In genomic region chr10:30026080-30026479, GRCh38 we compare ENCODE assay signal across 22 cellular contexts. TPM values are rescaled to one million over a fixed set of nuclear protein-coding genes. Genes with fewer than 3 reads are reported as not detected.
"Had no signal": no experiment of that assay in that cellular context is flagged by ENCODE, and none has a peak within 500 bp of the region (broad histone marks: within the 10 kb centered on the region; RNA-seq: fewer than 3 reads in every experiment).

No MANE protein-coding gene starts in this region.

- H3K9me3 Mint-ChIP-seq: activated B cell treated with CpG ODN at 0.5 μM for 24 hours; activated CD4-positive, alpha-beta memory T cell treated with anti-CD3 and anti-CD28 coated beads for 36 hours; dendritic cell treated with granulocyte-macrophage colony-stimulating factor and Interleukin-4, amounts not matched to agents 40 ng/mL and 50 ng/mL, for 4 days; stimulated activated naive CD8-positive, alpha-beta T cell treated with anti-CD3 and anti-CD28 coated beads, Interleukin-15, Interleukin-2, amounts not matched to agents 100 ng/mL and 50 ng/mL, for 24 hours had no signal

- H3K36me3 ChIP-seq: adrenal gland, brain microvascular endothelial cell, pancreas, vagina had no signal

- ATAC-seq: right cardiac atrium, SK-N-SH treated with all-trans-retinoic acid at 6 μM for 48 hours had no signal

- H3K36me3 Mint-ChIP-seq: activated CD4-positive, alpha-beta memory T cell treated with anti-CD3 and anti-CD28 coated beads for 36 hours; naive thymus-derived CD8-positive, alpha-beta T cell had no signal

- H3K4me3 Mint-ChIP-seq: dendritic cell treated with granulocyte-macrophage colony-stimulating factor and Interleukin-4, amounts not matched to agents 40 ng/mL and 50 ng/mL, for 4 days had no signal

- H3K27ac Mint-ChIP-seq: activated B cell treated with CpG ODN at 0.5 μM for 24 hours; activated CD4-positive, alpha-beta memory T cell treated with anti-CD3 and anti-CD28 coated beads for 36 hours; dendritic cell treated with granulocyte-macrophage colony-stimulating factor and Interleukin-4, amounts not matched to agents 40 ng/mL and 50 ng/mL, for 4 days had no signal

- H3K27me3 Mint-ChIP-seq: activated B cell treated with CpG ODN at 0.5 μM for 24 hours had no signal

- H3K27ac ChIP-seq: brain microvascular endothelial cell, pancreas, vagina had no signal

- H3K9me3 ChIP-seq: adrenal gland, ascending aorta, pancreas, vagina had no signal

- H3K4me3 ChIP-seq: adrenal gland, ascending aorta, lung, pancreas, vagina had no signal

- H3K27me3 ChIP-seq: adrenal gland, ascending aorta, brain microvascular endothelial cell, pancreas had no signal

- DNase-seq: activated B cell treated with CpG ODN at 0.5 μM for 24 hours; activated CD4-positive, alpha-beta memory T cell treated with anti-CD3 and anti-CD28 coated beads for 36 hours; activated CD4-positive, alpha-beta T cell treated with anti-CD3 and anti-CD28 coated beads for 4 hours; activated effector memory CD4-positive, alpha-beta T cell treated with anti-CD3 and anti-CD28 coated beads, Interleukin-2, amount 50 U/mL, for 16 hours; activated naive CD4-positive, alpha-beta T cell treated with anti-CD3 and anti-CD28 coated beads, Interleukin-2, amount 50 U/mL, for 16 hours; brain microvascular endothelial cell; effector CD4-positive, alpha-beta T cell; foreskin melanocyte; glutamatergic neuron; hypothalamus; naive thymus-derived CD8-positive, alpha-beta T cell; pancreas; stimulated activated CD4-positive, alpha-beta T cell treated with anti-CD3 and anti-CD28 coated beads, Interleukin-4, amount 100 ng/mL, for 4 hours; trophoblast cell had no signal

RNA-seq across cellular contexts. Expression of gene JCAD, which starts 33.3 kb away (rescaled TPM):
- total RNA-seq: activated B cell treated with CpG ODN at 0.5 μM for 24 hours; naive thymus-derived CD8-positive, alpha-beta T cell had no signal
- polyA plus RNA-seq: naive thymus-derived CD8-positive, alpha-beta T cell had no signal
